Comparison of ENCODE assay signal across 31 cellular contexts in the genomic region with DNA sequence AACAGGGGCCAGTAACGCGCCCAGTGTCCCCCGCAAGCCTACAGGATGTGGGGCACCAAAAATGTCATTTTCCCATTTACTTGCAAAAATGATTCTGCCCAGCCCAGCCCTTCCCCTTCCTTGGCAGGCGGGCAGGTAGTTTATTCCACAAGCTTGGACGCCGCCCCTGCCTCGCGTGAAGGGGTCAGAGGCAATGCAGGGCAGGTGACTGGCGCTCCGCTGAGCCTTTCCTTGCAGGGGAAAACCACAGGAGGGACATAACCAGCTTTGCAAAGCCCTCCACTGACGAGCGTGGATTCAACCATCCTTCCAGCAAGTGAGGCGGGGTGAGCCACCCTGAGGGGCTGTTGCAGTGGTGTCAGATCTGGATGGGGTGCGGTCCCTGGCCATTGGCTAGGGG. TPM values are rescaled to one million over a fixed set of nuclear protein-coding genes. Genes with fewer than 3 reads are reported as not detected.
DNase-seq lines count a peak whose midpoint lies in the region; ATAC-seq, FAIRE-seq and TF ChIP-seq lines count a peak whose summit lies in the region.
"Had no signal": no experiment of that assay in that cellular context is flagged by ENCODE, and none has a peak within 500 bp of the region (broad histone marks: within the 10 kb centered on the region; RNA-seq: fewer than 3 reads in every experiment).

No MANE protein-coding gene starts in this region.

- peak overlapping the region; percentile 37 for H2AK5ac ChIP-seq in neuronal stem cell (ENCODE audit: low read depth, low read length)

- H4K8ac ChIP-seq in neuronal stem cell (ENCODE audit: low read depth, low read length), result no peak overlapping the region

- no peak for TF ChIP-seq EP300 in HepG2 (IDR thresholded peaks at IDR 0.05; ENCODE audit: low read depth in 2 of 2, low read length in 2 of 2)
- no peak for TF ChIP-seq EP300 in HepG2 (CRISPR knock-in tag; IDR thresholded peaks at IDR 0.05; ENCODE audit: borderline replicate concordance)

- no peaks in the 10 kb centered on the region for H3K36me3 ChIP-seq in left ventricle myocardium inferior
- H3K36me3 ChIP-seq in right lobe of liver, result no peaks in the 10 kb centered on the region
- H3K36me3 ChIP-seq in HepG2 (replicated peaks in 1 of 2; ENCODE audit: control insufficient read depth in 1 of 2, insufficient read depth in 2 of 2, low read length in 2 of 2), result no peaks in the 10 kb centered on the region
- no peaks in the 10 kb centered on the region for H3K36me3 ChIP-seq in neuronal stem cell (replicated peaks in 1 of 2; ENCODE audit: control insufficient read depth in 2 of 2, insufficient read depth in 2 of 2, low read length in 2 of 2)
- H3K36me3 ChIP-seq: BE2C, BLaER1 had no signal

- H3K27me3 ChIP-seq in left ventricle myocardium inferior (ENCODE audit: low read depth) (peaks cover 8% of the 10 kb centered on the region), right lobe of liver (no peaks in the 10 kb centered on the region), HepG2 (ENCODE audit: control insufficient read depth in 1 of 2, insufficient read depth in 2 of 2, low read length in 2 of 2) (no peaks in the 10 kb centered on the region; a peak in 1 of 5 replicates), neuronal stem cell (ENCODE audit: control insufficient read depth in 3 of 3, insufficient read depth in 3 of 3, low read depth in 1 of 3, low read length in 3 of 3) (peaks cover 0 to 14% (median 0%) of the 10 kb centered on the region in 3 experiments)
- H3K27me3 ChIP-seq: BE2C, BLaER1 had no signal

- TF ChIP-seq RAD21 in HepG2 (CRISPR knock-in tag; IDR thresholded peaks at IDR 0.05), result no peak

- no peak overlapping the region for H3K18ac ChIP-seq in neuronal stem cell (ENCODE audit: low read length)

- in situ Hi-C loops in HepG2 (cut with HindIII; ENCODE audit: extremely low pct_ligation_motif_present, low pct_unique_long_range_greater_than_20kb), result no loop called here

- WGBS in right lobe of liver (ENCODE audit: insufficient coverage, low coverage, low lambda C conversion rate, missing lambda C conversion rate), result 85% methylated on average over 4 of the region's 14 CpGs
- WGBS in HepG2 (ENCODE audit: low lambda C conversion rate), result 88% methylated on average over 13 of the region's 14 CpGs
- WGBS in neuronal stem cell (ENCODE audit: extremely low coverage in 2 of 2, insufficient read length in 2 of 2, insufficient replicate concordance in 1 of 2), 2 donors, result no CpG with 5 or more reads among the region's 14 CpGs

- POLR2A ChIA-PET in HepG2 (lab: Yijun Ruan, JAX), result interaction anchor here (9.3 kb wide), 1 partner anchor 16 kb away, joined by 63 read pairs; no protein-coding TSS in a partner anchor

- FAIRE-seq in HepG2 (lab: Jason Lieb, UNC), result no peak
- FAIRE-seq: A204.1, GM12878, GM12892, GM18507 had no signal

- H2BK5ac ChIP-seq in neuronal stem cell (ENCODE audit: low read length), result peak overlapping the region; percentile 39

- no peaks in the 10 kb centered on the region for H3K79me2 ChIP-seq in HepG2 (ENCODE audit: insufficient read depth, low read length)

- no peak overlapping the region for H2BK12ac ChIP-seq in neuronal stem cell (ENCODE audit: low read length)

- H2AFZ ChIP-seq in HepG2 (ENCODE audit: low read length) (no peak overlapping the region), neuronal stem cell (ENCODE audit: low read length) (no peak overlapping the region)

- no peaks in the 10 kb centered on the region for H3K4me1 Mint-ChIP-seq in natural killer cell treated with Interleukin-12 subunit alpha and Interleukin-12 subunit beta and Interleukin-15 and Interleukin-18, amount 100 ng/mL, for 72 hours (ENCODE audit: low read depth in 2 of 2)
- H3K4me1 Mint-ChIP-seq: CD4-positive, alpha-beta memory T cell; CD4-positive, CD25-positive, alpha-beta regulatory T cell; CD8-positive, alpha-beta memory T cell had no signal

- intact Hi-C loops in Right ventricle myocardium superior (cut with DNase I), result no loop called here
- intact Hi-C loops in left ventricle myocardium inferior (cut with micrococcal nuclease), result no loop called here
- intact Hi-C loops in right lobe of liver (cut with DNase I), result loop anchor here in 1 of 2 donors (5.0 kb wide), 1 partner anchor 33 kb away; no protein-coding TSS in a partner anchor
- intact Hi-C loops in HepG2 (cut with micrococcal nuclease; ENCODE audit: unreplicated experiment), result no loop called here

- no peaks in the 10 kb centered on the region for H4K20me1 ChIP-seq in HepG2 (ENCODE audit: insufficient read depth, low read length)
- H4K20me1 ChIP-seq: BLaER1 had no signal

- no peaks in the 10 kb centered on the region for H3K36me3 Mint-ChIP-seq in natural killer cell treated with Interleukin-12 subunit alpha and Interleukin-12 subunit beta and Interleukin-15 and Interleukin-18, amount 100 ng/mL, for 72 hours
- H3K36me3 Mint-ChIP-seq: CD14-positive monocyte; CD4-positive, alpha-beta memory T cell; CD4-positive, CD25-positive, alpha-beta regulatory T cell; CD8-positive, alpha-beta memory T cell had no signal

- TF ChIP-seq POLR2A in right lobe of liver (IDR thresholded peaks at IDR 0.05) (no peak), HepG2 (IDR thresholded peaks at IDR 0.05; ENCODE audit: insufficient read depth in 1 of 2, low read depth in 2 of 2, low read length in 2 of 2) (no peak)

- H3K4me3 ChIP-seq in left ventricle myocardium inferior (no peak overlapping the region), right lobe of liver (no peak overlapping the region), HepG2 (replicated peaks in 1 of 3; ENCODE audit: insufficient read depth in 1 of 3, low read depth in 2 of 3, low read length in 3 of 3) (no peak overlapping the region), neuronal stem cell (ENCODE audit: low read length in 2 of 2) (no peak overlapping the region)
- H3K4me3 ChIP-seq: BLaER1, GM12878 had no signal

- H3K9ac ChIP-seq in HepG2 (ENCODE audit: insufficient read depth, low read depth, low read length), result no peak overlapping the region
- H3K9ac ChIP-seq in neuronal stem cell (ENCODE audit: low read depth, low read length, poor library complexity), result no peak overlapping the region
- H3K9ac ChIP-seq: BLaER1 had no signal

- H4K91ac ChIP-seq in neuronal stem cell (ENCODE audit: low read depth, low read length, poor library complexity), result no peak overlapping the region

- H2BK15ac ChIP-seq in neuronal stem cell (ENCODE audit: low read length), result peak overlapping the region; percentile 67

- H3K4me1 ChIP-seq in left ventricle myocardium inferior (no peaks in the 10 kb centered on the region), right lobe of liver (peaks cover 0 to 43% (median 12%) of the 10 kb centered on the region in 4 donors), HepG2 (ENCODE audit: insufficient read depth, low read length) (peaks cover 81% of the 10 kb centered on the region), neuronal stem cell (ENCODE audit: control insufficient read depth in 2 of 2, insufficient read depth in 1 of 2, low read depth in 1 of 2, low read length in 2 of 2) (peaks cover 0 to 2% of the 10 kb centered on the region in 2 donors)
- H3K4me1 ChIP-seq: BE2C had no signal

- H3K27ac ChIP-seq in left ventricle myocardium inferior (replicated peaks) (no peak overlapping the region), right lobe of liver (no peak overlapping the region), HepG2 (ENCODE audit: extremely low read length, insufficient read depth, low read length) (no peak overlapping the region), neuronal stem cell (replicated peaks; ENCODE audit: low read length) (no peak overlapping the region)
- H3K27ac ChIP-seq: BLaER1 had no signal

- H3K27ac Mint-ChIP-seq in natural killer cell treated with Interleukin-12 subunit alpha and Interleukin-12 subunit beta and Interleukin-15 and Interleukin-18, amount 100 ng/mL, for 72 hours, result no peak overlapping the region
- H3K27ac Mint-ChIP-seq: CD14-positive monocyte; CD4-positive, alpha-beta memory T cell; CD4-positive, CD25-positive, alpha-beta regulatory T cell; CD8-positive, alpha-beta memory T cell had no signal

- H3K4ac ChIP-seq in neuronal stem cell (ENCODE audit: low read length), result no peak overlapping the region

- no peaks in the 10 kb centered on the region for H3K79me1 ChIP-seq in neuronal stem cell (ENCODE audit: low read depth, low read length)

- BruUV-seq in HepG2 (replicated peaks; lab: Mats Ljungman, UMichigan), result no TSS peak

- H3K9me3 ChIP-seq in left ventricle myocardium inferior (replicated peaks) (no peaks in the 10 kb centered on the region), right lobe of liver (no peaks in the 10 kb centered on the region), HepG2 (ENCODE audit: low read length) (no peaks in the 10 kb centered on the region), neuronal stem cell (replicated peaks in 1 of 2; ENCODE audit: control insufficient read depth in 2 of 2, insufficient read depth in 1 of 2, low read depth in 1 of 2, low read length in 2 of 2) (no peaks in the 10 kb centered on the region)
- H3K9me3 ChIP-seq: BE2C, BLaER1 had no signal

- no peak overlapping the region for H3K23ac ChIP-seq in neuronal stem cell (ENCODE audit: low read depth, low read length, poor library complexity)

- no peaks in the 10 kb centered on the region for H3K27me3 Mint-ChIP-seq in natural killer cell treated with Interleukin-12 subunit alpha and Interleukin-12 subunit beta and Interleukin-15 and Interleukin-18, amount 100 ng/mL, for 72 hours
- H3K27me3 Mint-ChIP-seq: CD4-positive, alpha-beta memory T cell; CD4-positive, CD25-positive, alpha-beta regulatory T cell had no signal

- DNase-seq in Right ventricle myocardium superior (peak; percentile 12), left ventricle myocardium inferior (no peak), right lobe of liver (peak in 2 of 3 donors; percentile 15 to 49), HepG2 (ENCODE audit: low spot score) (no peak), neuronal stem cell (ENCODE audit: low spot score) (no peak)
- DNase-seq in natural killer cell treated with Interleukin-12 subunit alpha and Interleukin-12 subunit beta and Interleukin-15 and Interleukin-18, amount 100 ng/mL, for 72 hours (ENCODE audit: low spot score), result no peak
- DNase-seq: 8988T; ACHN; BE2C; C1 segment of cervical spinal cord; CD4-positive, alpha-beta memory T cell; CD4-positive, CD25-positive, alpha-beta regulatory T cell; CD8-positive, alpha-beta memory T cell; COR-L47; DMS 273 treated with DMSO at 0.1 percent for 48 hours; DMS153; DMS53; DMS79; DND-41; EL; GDM1 had no signal

- no peak for ATAC-seq in Right ventricle myocardium superior (ENCODE audit: poor library complexity)
- ATAC-seq in right lobe of liver, result no peak
- ATAC-seq in HepG2, result no peak
- no peak for ATAC-seq in natural killer cell treated with Interleukin-12 subunit alpha and Interleukin-12 subunit beta and Interleukin-15 and Interleukin-18, amount 100 ng/mL, for 72 hours
- ATAC-seq: GM12878 had no signal

- no peaks in the 10 kb centered on the region for H3K9me3 Mint-ChIP-seq in natural killer cell treated with Interleukin-12 subunit alpha and Interleukin-12 subunit beta and Interleukin-15 and Interleukin-18, amount 100 ng/mL, for 72 hours
- H3K9me3 Mint-ChIP-seq: CD4-positive, CD25-positive, alpha-beta regulatory T cell; CD8-positive, alpha-beta memory T cell had no signal

- TF ChIP-seq CTCF in left ventricle myocardium inferior (IDR thresholded peaks at IDR 0.05; ENCODE audit: borderline replicate concordance), result no peak
- TF ChIP-seq CTCF in right lobe of liver (IDR thresholded peaks at IDR 0.05), result no peak
- no peak for TF ChIP-seq CTCF in HepG2 (CRISPR knock-in tag; IDR thresholded peaks at IDR 0.05)

- H2BK120ac ChIP-seq in neuronal stem cell (ENCODE audit: low read depth, low read length), result no peak overlapping the region

- CTCF ChIA-PET in HepG2 (lab: Yijun Ruan, JAX; ENCODE audit: low intra/inter-chr PET ratio, low total read pairs), result no interaction called here

- no peak overlapping the region for H3K4me3 Mint-ChIP-seq in natural killer cell treated with Interleukin-12 subunit alpha and Interleukin-12 subunit beta and Interleukin-15 and Interleukin-18, amount 100 ng/mL, for 72 hours
- H3K4me3 Mint-ChIP-seq: CD14-positive monocyte; CD4-positive, alpha-beta memory T cell; CD4-positive, CD25-positive, alpha-beta regulatory T cell; CD8-positive, alpha-beta memory T cell had no signal

- no peak overlapping the region for H3K14ac ChIP-seq in neuronal stem cell (ENCODE audit: low read length)

- H3K4me2 ChIP-seq in HepG2 (ENCODE audit: low read depth, low read length) (no peak overlapping the region), neuronal stem cell (ENCODE audit: insufficient read depth, low read length, poor library complexity, severe bottlenecking) (peak overlapping the region; percentile 11)
- H3K4me2 ChIP-seq: BLaER1 had no signal

RNA-seq across cellular contexts. Expression of a gene that starts 5.3 kb away (rescaled TPM):
- total RNA-seq in Right ventricle myocardium superior (not detected), left ventricle myocardium inferior (not detected), right lobe of liver (10 to 100 TPM in 1 of 6 experiments, 1 to 10 TPM in 5; 3.7 to 17.0 (median 5.2) TPM), HepG2 (2016; rRNA removed; fragmentation: Illumina TruSeq; extraction: Trizol) (13.5 and 14.0 TPM in 2 replicates)
- 3.1 and 3.7 TPM in 2 replicates for total RNA-seq in HepG2 (2016; cell fraction: cytosol; rRNA removed; fragmentation: Illumina TruSeq; extraction: Trizol; ENCODE audit: low read depth)
- 11.5 and 15.3 TPM in 2 replicates for total RNA-seq in HepG2 (2016; cell fraction: insoluble cytoplasmic fraction; rRNA removed; fragmentation: Illumina TruSeq; extraction: Trizol)
- total RNA-seq in HepG2 (2016; cell fraction: membrane; rRNA removed; fragmentation: Illumina TruSeq; extraction: Trizol), result 10.1 and 12.0 TPM in 2 replicates
- total RNA-seq in HepG2 (2016; cell fraction: nucleus; rRNA removed; fragmentation: Illumina TruSeq; extraction: Trizol), result 8.9 and 10.1 TPM in 2 replicates
- polyA plus RNA-seq in HepG2 (2011; rRNA removed), result 3.0 and 3.6 TPM in 2 replicates
- polyA plus RNA-seq in HepG2 (2011; cell fraction: cytosol; rRNA removed), result 2.4 and 4.2 TPM in 2 replicates
- polyA plus RNA-seq in HepG2 (2011; cell fraction: nucleus; rRNA removed), result 8.9 and 9.1 TPM in 2 replicates
- 2.1 and 4.1 TPM in 2 replicates for polyA plus RNA-seq in HepG2 (2012)
- 3.4 TPM in 2 replicates for polyA plus RNA-seq in HepG2 (2016; cell fraction: cytosol; fragmentation: Illumina TruSeq; extraction: Trizol; ENCODE audit: low read depth)
- polyA plus RNA-seq in HepG2 (2016; cell fraction: insoluble cytoplasmic fraction; fragmentation: Illumina TruSeq; extraction: Trizol; ENCODE audit: low read depth), result 11.8 and 13.7 TPM in 2 replicates
- 8.3 and 8.8 TPM in 2 replicates for polyA plus RNA-seq in HepG2 (2016; cell fraction: membrane; fragmentation: Illumina TruSeq; extraction: Trizol; ENCODE audit: low read depth)
- polyA plus RNA-seq in HepG2 (2016; cell fraction: nucleus; fragmentation: Illumina TruSeq; extraction: Trizol; ENCODE audit: insufficient read depth, low read depth), result 15.9 and 16.1 TPM in 2 replicates
- polyA minus RNA-seq in HepG2 (2011; rRNA and poly(A)+ RNA removed; ENCODE audit: low replicate concordance), result 5.4 TPM in 1 of 2 replicates, not detected in the other
- 1.8 and 2.0 TPM in 2 replicates for polyA minus RNA-seq in HepG2 (2011; cell fraction: cytosol; rRNA and poly(A)+ RNA removed)
- polyA minus RNA-seq in HepG2 (2011; cell fraction: nucleus; rRNA and poly(A)+ RNA removed), result 1.3 and 2.5 TPM in 2 replicates
- polyA plus RNA-seq in neuronal stem cell (2013, experiment 1 of 2), result not detected
- not detected for polyA plus RNA-seq in neuronal stem cell (2013, experiment 2 of 2)
- not detected for total RNA-seq in natural killer cell treated with Interleukin-12 subunit alpha and Interleukin-12 subunit beta and Interleukin-15 and Interleukin-18, amount 100 ng/mL, for 72 hours
- total RNA-seq: A673; CD4-positive, alpha-beta memory T cell; CD4-positive, CD25-positive, alpha-beta regulatory T cell; CD8-positive, alpha-beta memory T cell; Daoy; G401; GM12878 had no signal
- polyA plus RNA-seq: AG04450; CD14-positive monocyte; CD4-positive, alpha-beta memory T cell; CD4-positive, CD25-positive, alpha-beta regulatory T cell; CD8-positive, alpha-beta memory T cell had no signal

RNA-seq across cellular contexts. Expression of a gene that starts 15.4 kb away (rescaled TPM):
- total RNA-seq in Right ventricle myocardium superior (not detected), left ventricle myocardium inferior (not detected), right lobe of liver (under 1 TPM in 5 of 6 experiments, not detected in 1; 0.06 to 0.15 (median 0.12) TPM), HepG2 (2016; rRNA removed; fragmentation: Illumina TruSeq; extraction: Trizol) (not detected in 2 replicates)
- not detected in 2 replicates for total RNA-seq in HepG2 (2016; cell fraction: cytosol; rRNA removed; fragmentation: Illumina TruSeq; extraction: Trizol; ENCODE audit: low read depth)
- total RNA-seq in HepG2 (2016; cell fraction: insoluble cytoplasmic fraction; rRNA removed; fragmentation: Illumina TruSeq; extraction: Trizol), result 0.02 TPM in 1 of 2 replicates, not detected in the other
- not detected in 2 replicates for total RNA-seq in HepG2 (2016; cell fraction: membrane; rRNA removed; fragmentation: Illumina TruSeq; extraction: Trizol)
- not detected in 2 replicates for total RNA-seq in HepG2 (2016; cell fraction: nucleus; rRNA removed; fragmentation: Illumina TruSeq; extraction: Trizol)
- not detected in 2 replicates for polyA plus RNA-seq in HepG2 (2011; rRNA removed)
- not detected in 2 replicates for polyA plus RNA-seq in HepG2 (2011; cell fraction: cytosol; rRNA removed)
- polyA plus RNA-seq in HepG2 (2011; cell fraction: nucleus; rRNA removed), result 0.03 TPM in 1 of 2 replicates, not detected in the other
- 0.13 and 0.15 TPM in 2 replicates for polyA plus RNA-seq in HepG2 (2012)
- polyA plus RNA-seq in HepG2 (2016; cell fraction: cytosol; fragmentation: Illumina TruSeq; extraction: Trizol; ENCODE audit: low read depth), result not detected in 2 replicates
- not detected in 2 replicates for polyA plus RNA-seq in HepG2 (2016; cell fraction: insoluble cytoplasmic fraction; fragmentation: Illumina TruSeq; extraction: Trizol; ENCODE audit: low read depth)
- not detected in 2 replicates for polyA plus RNA-seq in HepG2 (2016; cell fraction: membrane; fragmentation: Illumina TruSeq; extraction: Trizol; ENCODE audit: low read depth)
- polyA plus RNA-seq in HepG2 (2016; cell fraction: nucleus; fragmentation: Illumina TruSeq; extraction: Trizol; ENCODE audit: insufficient read depth, low read depth), result not detected in 2 replicates
- not detected in 2 replicates for polyA minus RNA-seq in HepG2 (2011; rRNA and poly(A)+ RNA removed; ENCODE audit: low replicate concordance)
- not detected in 2 replicates for polyA minus RNA-seq in HepG2 (2011; cell fraction: cytosol; rRNA and poly(A)+ RNA removed)
- polyA minus RNA-seq in HepG2 (2011; cell fraction: nucleus; rRNA and poly(A)+ RNA removed), result not detected in 2 replicates
- not detected for polyA plus RNA-seq in neuronal stem cell (2013, experiment 1 of 2)
- not detected for polyA plus RNA-seq in neuronal stem cell (2013, experiment 2 of 2)
- total RNA-seq in natural killer cell treated with Interleukin-12 subunit alpha and Interleukin-12 subunit beta and Interleukin-15 and Interleukin-18, amount 100 ng/mL, for 72 hours, result not detected
- total RNA-seq: A673; CD4-positive, alpha-beta memory T cell; CD4-positive, CD25-positive, alpha-beta regulatory T cell; CD8-positive, alpha-beta memory T cell; Daoy; G401; GM12878 had no signal
- polyA plus RNA-seq: AG04450; CD14-positive monocyte; CD4-positive, alpha-beta memory T cell; CD4-positive, CD25-positive, alpha-beta regulatory T cell; CD8-positive, alpha-beta memory T cell; GM12878 had no signal

RNA-seq across cellular contexts. Expression of a gene that starts 22.1 kb away (rescaled TPM):
- total RNA-seq in Right ventricle myocardium superior, result not detected
- not detected for total RNA-seq in left ventricle myocardium inferior
- 1,000 to 10,000 TPM in 4 of 6 experiments, 100 to 1,000 TPM in 2; 744 to 1,833 (median 1,254) TPM for total RNA-seq in right lobe of liver
- 30.5 and 41.9 TPM in 2 replicates for total RNA-seq in HepG2 (2016; rRNA removed; fragmentation: Illumina TruSeq; extraction: Trizol)
- 13.0 and 14.7 TPM in 2 replicates for total RNA-seq in HepG2 (2016; cell fraction: cytosol; rRNA removed; fragmentation: Illumina TruSeq; extraction: Trizol; ENCODE audit: low read depth)
- 26.6 and 43.3 TPM in 2 replicates for total RNA-seq in HepG2 (2016; cell fraction: insoluble cytoplasmic fraction; rRNA removed; fragmentation: Illumina TruSeq; extraction: Trizol)
- 16.6 and 19.6 TPM in 2 replicates for total RNA-seq in HepG2 (2016; cell fraction: membrane; rRNA removed; fragmentation: Illumina TruSeq; extraction: Trizol)
- total RNA-seq in HepG2 (2016; cell fraction: nucleus; rRNA removed; fragmentation: Illumina TruSeq; extraction: Trizol), result 38.2 and 44.0 TPM in 2 replicates
- polyA plus RNA-seq in HepG2 (2011; rRNA removed), result 96.1 and 133 TPM in 2 replicates
- polyA plus RNA-seq in HepG2 (2011; cell fraction: cytosol; rRNA removed), result 35.6 and 52.0 TPM in 2 replicates
- polyA plus RNA-seq in HepG2 (2011; cell fraction: nucleus; rRNA removed), result 938 and 1,041 TPM in 2 replicates
- polyA plus RNA-seq in HepG2 (2012), result 57.7 and 74.1 TPM in 2 replicates
- 16.7 and 17.4 TPM in 2 replicates for polyA plus RNA-seq in HepG2 (2016; cell fraction: cytosol; fragmentation: Illumina TruSeq; extraction: Trizol; ENCODE audit: low read depth)
- polyA plus RNA-seq in HepG2 (2016; cell fraction: insoluble cytoplasmic fraction; fragmentation: Illumina TruSeq; extraction: Trizol; ENCODE audit: low read depth), result 26.4 and 36.5 TPM in 2 replicates
- polyA plus RNA-seq in HepG2 (2016; cell fraction: membrane; fragmentation: Illumina TruSeq; extraction: Trizol; ENCODE audit: low read depth), result 15.2 and 17.5 TPM in 2 replicates
- 101 and 109 TPM in 2 replicates for polyA plus RNA-seq in HepG2 (2016; cell fraction: nucleus; fragmentation: Illumina TruSeq; extraction: Trizol; ENCODE audit: insufficient read depth, low read depth)
- 67.0 TPM in 1 of 2 replicates, not detected in the other for polyA minus RNA-seq in HepG2 (2011; rRNA and poly(A)+ RNA removed; ENCODE audit: low replicate concordance)
- polyA minus RNA-seq in HepG2 (2011; cell fraction: cytosol; rRNA and poly(A)+ RNA removed), result 22.8 and 31.0 TPM in 2 replicates
- polyA minus RNA-seq in HepG2 (2011; cell fraction: nucleus; rRNA and poly(A)+ RNA removed), result 64.6 and 66.1 TPM in 2 replicates
- polyA plus RNA-seq in neuronal stem cell (2013, experiment 1 of 2), result not detected
- not detected for polyA plus RNA-seq in neuronal stem cell (2013, experiment 2 of 2)
- not detected for total RNA-seq in natural killer cell treated with Interleukin-12 subunit alpha and Interleukin-12 subunit beta and Interleukin-15 and Interleukin-18, amount 100 ng/mL, for 72 hours
- total RNA-seq: A673; CD4-positive, alpha-beta memory T cell; CD4-positive, CD25-positive, alpha-beta regulatory T cell; CD8-positive, alpha-beta memory T cell; Daoy; G401 had no signal
- polyA plus RNA-seq: AG04450; CD14-positive monocyte; CD4-positive, alpha-beta memory T cell; CD4-positive, CD25-positive, alpha-beta regulatory T cell; CD8-positive, alpha-beta memory T cell; GM12878 had no signal

Comparison
In these comparisons a context has a peak if more than half of its experiments do, and no peak if none do; other contexts are left out.
1. DNase-seq: peak in Right ventricle myocardium superior (single experiment) and right lobe of liver (2 of 3); none in left ventricle myocardium inferior (single experiment), HepG2 (single experiment), neuronal stem cell (single experiment) and natural killer cell treated with Interleukin-12 subunit alpha and Interleukin-12 subunit beta and Interleukin-15 and Interleukin-18, amount 100 ng/mL, for 72 hours (single experiment).
2. RNA of a gene that starts 22.1 kb away (total RNA-seq): 744 to 1,833 TPM in right lobe of liver and 13.0 to 44.0 TPM in HepG2; not detected in Right ventricle myocardium superior (single experiment), not detected in left ventricle myocardium inferior (single experiment) and not detected in natural killer cell treated with Interleukin-12 subunit alpha and Interleukin-12 subunit beta and Interleukin-15 and Interleukin-18, amount 100 ng/mL, for 72 hours; every median in the first group is over 10 times any median in the second.